Comparison of ENCODE assay signal across 15 cellular contexts in the genomic region with DNA sequence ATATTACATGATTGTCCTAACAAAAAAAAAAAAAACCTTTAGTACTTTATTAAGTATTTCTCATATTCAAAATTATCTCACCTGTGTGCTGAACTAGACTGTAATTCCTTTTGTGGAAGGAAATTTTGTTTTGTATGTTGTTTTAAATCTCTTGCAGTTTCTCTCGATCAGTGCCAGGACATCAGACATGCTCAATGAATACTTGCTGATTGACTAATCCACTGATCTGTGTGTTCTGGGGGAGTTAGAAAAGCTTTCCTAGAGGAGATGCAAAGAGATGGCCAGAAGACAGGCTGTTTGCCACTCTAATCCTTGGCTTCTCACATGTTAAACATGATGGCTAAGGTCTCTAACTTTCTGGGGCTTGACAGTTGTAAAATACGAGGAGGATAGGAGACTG.
"Had no signal": no experiment of that assay in that cellular context is flagged by ENCODE, and none has a peak within 500 bp of the region (broad histone marks: within the 10 kb centered on the region; RNA-seq: fewer than 3 reads in every experiment).

No MANE protein-coding gene starts in this region.

- H3K36me3 ChIP-seq: heart left ventricle had no signal

- DNase-seq: effector CD4-positive, alpha-beta T cell; endodermal cell; heart left ventricle; hippocampal formation; kidney glomerular epithelial cell; mesendoderm; naive thymus-derived CD4-positive, alpha-beta T cell; nephron progenitor cell; posterior cingulate gyrus; small intestine; stimulated activated CD4-positive, alpha-beta T cell treated with anti-CD3 and anti-CD28 coated beads, Interleukin-12 subunit alpha, Interleukin-12 subunit beta, amount 100 ng/mL, for 4 hours; stimulated activated naive CD4-positive, alpha-beta T cell treated with Interleukin-2 at 50 U/mL for 16 hours; trophoblast cell had no signal

- ATAC-seq: esophagus mucosa; heart left ventricle; naive thymus-derived CD4-positive, alpha-beta T cell; sciatic nerve had no signal

- H3K27ac ChIP-seq: heart left ventricle had no signal

- H3K27me3 ChIP-seq: heart left ventricle had no signal

- H3K4me3 ChIP-seq: heart left ventricle had no signal
